In the genomic region with DNA sequence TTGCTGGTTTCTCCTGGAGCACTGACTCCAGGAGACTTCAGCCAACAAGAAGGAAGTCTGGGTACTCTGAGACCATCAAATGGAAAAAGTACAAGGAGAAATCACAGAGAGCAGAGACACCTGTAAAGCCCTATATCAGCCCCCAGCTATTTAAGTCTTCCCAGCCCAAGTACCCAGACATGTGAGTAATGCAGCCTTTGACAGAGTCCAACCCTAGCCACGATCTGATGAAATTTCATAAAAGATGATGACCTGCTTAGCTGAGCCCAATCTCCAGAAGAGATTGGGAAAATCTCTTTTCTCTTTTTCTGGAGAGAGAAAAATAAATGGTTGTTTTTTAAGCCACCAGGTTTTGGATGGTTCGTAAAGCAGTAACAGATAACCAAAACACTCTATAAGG, we compare ENCODE assay signal across 29 cellular contexts.
"Had no signal": no experiment of that assay in that cellular context is flagged by ENCODE, and none has a peak within 500 bp of the region (broad histone marks: within the 10 kb centered on the region; RNA-seq: fewer than 3 reads in every experiment).

No MANE protein-coding gene starts in this region.

- ATAC-seq: activated CD4-positive, alpha-beta T cell treated with anti-CD3 and anti-CD28 coated beads for 36 hours; activated CD8-positive, alpha-beta memory T cell treated with anti-CD3 and anti-CD28 coated beads, Interleukin-2, amount 10 ng/mL, durations not matched to agents 7 days and 5 days; activated CD8-positive, alpha-beta T cell treated with anti-CD3 and anti-CD28 coated beads, Interleukin-2, amount 10 ng/mL, durations not matched to agents 7 days and 5 days; activated naive CD4-positive, alpha-beta T cell treated with anti-CD3 and anti-CD28 coated beads, Interleukin-2, amount 50 U/mL, for 72 hours; body of pancreas; gastroesophageal sphincter; left cardiac atrium; naive thymus-derived CD8-positive, alpha-beta T cell; T-helper 17 cell; WTC11 had no signal

- H3K9me3 ChIP-seq: body of pancreas, esophagus squamous epithelium, gastroesophageal sphincter, psoas muscle, sigmoid colon, stomach, thyroid gland, upper lobe of left lung, vagina had no signal

- H3K27ac ChIP-seq: body of pancreas, esophagus squamous epithelium, gastroesophageal sphincter, hepatocyte, parathyroid adenoma, psoas muscle, sigmoid colon, stomach, thyroid gland, upper lobe of left lung, vagina had no signal

- H3K4me2 ChIP-seq: hepatocyte, smooth muscle cell had no signal

- H3K4me3 ChIP-seq: body of pancreas, esophagus squamous epithelium, gastroesophageal sphincter, hepatocyte, psoas muscle, sigmoid colon, smooth muscle cell, stomach, thyroid gland, upper lobe of left lung, vagina had no signal

- H3K9ac ChIP-seq: parathyroid adenoma had no signal

- H3K4me1 ChIP-seq: body of pancreas, esophagus squamous epithelium, gastroesophageal sphincter, parathyroid adenoma, psoas muscle, sigmoid colon, thyroid gland, upper lobe of left lung, vagina had no signal

- DNase-seq: activated CD4-positive, alpha-beta T cell treated with anti-CD3 and anti-CD28 coated beads for 36 hours; activated CD8-positive, alpha-beta memory T cell treated with anti-CD3 and anti-CD28 coated beads, Interleukin-2, amount 10 ng/mL, durations not matched to agents 7 days and 5 days; activated CD8-positive, alpha-beta T cell treated with anti-CD3 and anti-CD28 coated beads, Interleukin-2, amount 10 ng/mL, durations not matched to agents 7 days and 5 days; activated T-cell treated with anti-CD3 and anti-CD28 coated beads, Interleukin-2, amount 50 U/mL, for 48 hours; anterior cingulate cortex; body of pancreas; cortex of kidney; esophagus squamous epithelium; left cardiac atrium; mesenchymal stem cell; naive thymus-derived CD8-positive, alpha-beta T cell; occipital lobe; psoas muscle; sigmoid colon; stimulated activated CD4-positive, alpha-beta T cell treated with anti-CD3 and anti-CD28 coated beads, Interleukin-1b, Interleukin-23, amount 100 ng/mL, for 48 hours; stimulated activated naive B cell treated with anti-CD40 and anti-IgM and Interleukin-4, amounts not matched to agents 10 μg/mL and 1 μg/mL and 100 μg/mL, for 72 hours; stomach; SW 1271; T-helper 17 cell; T1000; thyroid gland; upper lobe of left lung had no signal

- H2AFZ ChIP-seq: hepatocyte, parathyroid adenoma had no signal

- H3K27me3 ChIP-seq: body of pancreas, esophagus squamous epithelium, gastroesophageal sphincter, hepatocyte, sigmoid colon, stomach, thyroid gland, upper lobe of left lung, vagina had no signal
